8 cellular contexts compared by ENCODE assay signal in genomic region chr3:184135149-184135910, GRCh38. TPM values are rescaled to one million over a fixed set of nuclear protein-coding genes. Genes with fewer than 3 reads are reported as not detected.
DNase-seq lines count a peak whose midpoint lies in the region; FAIRE-seq and TF ChIP-seq lines count a peak whose summit lies in the region.

EIF2B5 (plus strand) TSS chr3:184135358; CDS start chr3:184135386, 28 bp downstream.

- no peaks in the 10 kb centered on the region for H3F3A ChIP-seq in Loucy (ENCODE audit: low read depth)

- DNase-seq in H54 (ENCODE audit: insufficient read length, low spot score) = peak; percentile 58
- peak; percentile 82 for DNase-seq in activated effector memory CD4-positive, alpha-beta T cell treated with Interleukin-2 at 50 U/mL for 16 hours
- peak; percentile 93 for DNase-seq in fibroblast of the aortic adventitia (ENCODE audit: low read depth)
- peak; percentile 94 for DNase-seq in nephron progenitor cell

- H3K27me3 ChIP-seq in Loucy (ENCODE audit: insufficient read depth, low read length, poor library complexity, severe bottlenecking) (no peaks in the 10 kb centered on the region), stomach smooth muscle (ENCODE audit: control insufficient read depth in 1 of 2, insufficient read depth in 2 of 2, low read length in 2 of 2) (no peaks in the 10 kb centered on the region)

- H3K4me3 ChIP-seq in Loucy (ENCODE audit: low read length, poor library complexity, severe bottlenecking) = peak within 1 kb of the TSS; percentile 97
- H3K4me3 ChIP-seq in fibroblast of the aortic adventitia (ENCODE audit: low read depth, low read length) = peak within 1 kb of the TSS; percentile 97
- peak within 1 kb of the TSS; percentile 93 to 99 for H3K4me3 ChIP-seq in stomach smooth muscle (ENCODE audit: low read length in 2 of 2)

- H3K27me3 Mint-ChIP-seq in nephron progenitor cell (ENCODE audit: low read depth, poor library complexity) = peaks cover 14% of the 10 kb centered on the region

- no peaks in the 10 kb centered on the region for H3K9me2 ChIP-seq in Loucy (replicated peaks; ENCODE audit: low read depth, low read length)

- H3K27ac Mint-ChIP-seq in nephron progenitor cell = peak within 1 kb of the TSS; percentile 90

- FAIRE-seq in H54 (lab: Jason Lieb, UNC) = peak; percentile 79

- H3K4me2 ChIP-seq in Loucy (ENCODE audit: low read depth, low read length, poor library complexity, severe bottlenecking) = peak within 1 kb of the TSS; percentile 91

- peaks cover 13% of the 10 kb centered on the region for H3K36me3 Mint-ChIP-seq in nephron progenitor cell (ENCODE audit: low read depth)

- H2AFZ ChIP-seq in Loucy (ENCODE audit: low read length) = peak within 1 kb of the TSS; percentile 96

- TF ChIP-seq POLR2A in H54 (IDR thresholded peaks at IDR 0.05; ENCODE audit: low read depth, low read length) = peak; percentile 68
- peak; percentile 95 for TF ChIP-seq POLR2A in Raji (IDR thresholded peaks at IDR 0.05; ENCODE audit: insufficient read depth, low read depth, low read length)

- TF ChIP-seq CTCF in Loucy (conservative IDR thresholded peaks at IDR 0.05; ENCODE audit: low read length) (peak; percentile 38), fibroblast of the aortic adventitia (IDR thresholded peaks at IDR 0.05; ENCODE audit: insufficient read depth, low read length) (peak; percentile 42), nephron progenitor cell (IDR thresholded peaks at IDR 0.05) (no peak)

- H3K9me3 ChIP-seq in ES-I3 (ENCODE audit: control insufficient read depth, insufficient read depth, low read length) = no peaks in the 10 kb centered on the region
- no peaks in the 10 kb centered on the region for H3K9me3 ChIP-seq in Loucy (ENCODE audit: insufficient read depth, low read depth, low read length)
- H3K9me3 ChIP-seq in stomach smooth muscle (ENCODE audit: control insufficient read depth in 2 of 2, low read length in 2 of 2) = no peaks in the 10 kb centered on the region

- peaks cover 40% of the 10 kb centered on the region for H3K4me1 Mint-ChIP-seq in nephron progenitor cell

- H3K27ac ChIP-seq in stomach smooth muscle (ENCODE audit: low read length) = peak within 1 kb of the TSS; percentile 79

- H4K20me1 ChIP-seq in Loucy (ENCODE audit: insufficient read depth, low read length, poor library complexity, severe bottlenecking) = peaks cover 21% of the 10 kb centered on the region

- H3K4me3 Mint-ChIP-seq in nephron progenitor cell = peak within 1 kb of the TSS; percentile 99

- peaks cover 44% of the 10 kb centered on the region for H3K79me2 ChIP-seq in Loucy (ENCODE audit: insufficient read depth, low read length)

- H3K36me3 ChIP-seq in ES-I3 (ENCODE audit: insufficient read depth, low read length) = 0 out of 2 replicates have a peak, but pooled peaks cover 5% of the 10 kb centered on the region
- H3K36me3 ChIP-seq in Loucy (ENCODE audit: insufficient read depth, low read length) = peaks cover 2% of the 10 kb centered on the region; the same call in 1 of the 2 replicates
- peaks cover 4 to 7% of the 10 kb centered on the region in 2 donors for H3K36me3 ChIP-seq in stomach smooth muscle (ENCODE audit: control insufficient read depth in 2 of 2, insufficient read depth in 2 of 2, low read length in 2 of 2)

- H3K9ac ChIP-seq in ES-I3 (ENCODE audit: low read depth, low read length) (peak within 1 kb of the TSS; percentile 93), Loucy (ENCODE audit: low read depth, low read length, poor library complexity, severe bottlenecking) (peak within 1 kb of the TSS; percentile 94), stomach smooth muscle (ENCODE audit: low read length in 2 of 2) (peak within 1 kb of the TSS; percentile 88 to 98)

- 0 out of 2 replicates have a peak, but pooled peaks cover 4% of the 10 kb centered on the region for H3K4me1 ChIP-seq in ES-I3 (ENCODE audit: insufficient read depth, low read length)
- peaks cover 27% of the 10 kb centered on the region for H3K4me1 ChIP-seq in Loucy (ENCODE audit: insufficient read depth, low read length, poor library complexity, severe bottlenecking)
- H3K4me1 ChIP-seq in stomach smooth muscle (ENCODE audit: control insufficient read depth, insufficient read depth, low read length) = peaks cover 28% of the 10 kb centered on the region

- H3K9me3 Mint-ChIP-seq in nephron progenitor cell = no peaks in the 10 kb centered on the region

RNA-seq across cellular contexts. Expression of gene EIF2B5, which starts in this region (rescaled TPM):
- total RNA-seq in fibroblast of the aortic adventitia (ENCODE audit: low replicate concordance) = 18.4 and 28.1 TPM in 2 replicates

Comparison
In these comparisons a context has a peak if more than half of its experiments do, and no peak if none do; other contexts are left out.
1. Peak in every context shown above with its lines: DNase-seq, H3K4me3 ChIP-seq and H3K27ac ChIP-seq.